15 cellular contexts compared by ENCODE assay signal in the genomic region with DNA sequence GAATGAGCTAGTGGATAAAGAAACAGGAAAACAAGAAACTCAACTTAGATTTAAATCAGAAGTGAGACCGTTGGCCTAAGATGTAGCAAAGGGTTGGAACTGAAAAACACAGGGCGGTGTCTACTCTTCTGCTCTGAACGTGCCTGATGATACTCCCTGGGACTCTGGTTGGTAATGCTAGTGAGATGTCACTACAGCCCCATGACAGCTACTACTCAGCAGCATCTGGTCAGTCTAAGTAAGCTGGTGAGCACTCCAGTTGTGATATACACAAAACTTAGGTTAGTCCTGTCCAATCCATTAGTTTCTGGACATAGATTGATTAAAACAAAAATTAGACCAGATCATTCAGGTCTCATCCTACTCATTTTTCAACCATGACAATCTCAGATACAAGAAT. TPM values are rescaled to one million over a fixed set of nuclear protein-coding genes. Genes with fewer than 3 reads are reported as not detected.
DNase-seq lines count a peak whose midpoint lies in the region; ATAC-seq and TF ChIP-seq lines count a peak whose summit lies in the region.
"Had no signal": no experiment of that assay in that cellular context is flagged by ENCODE, and none has a peak within 500 bp of the region (broad histone marks: within the 10 kb centered on the region; RNA-seq: fewer than 3 reads in every experiment).

No MANE protein-coding gene starts in this region.

- H3K27me3 ChIP-seq in left ventricle myocardium inferior (ENCODE audit: low read depth) (no peaks in the 10 kb centered on the region), PC-9 (ENCODE audit: insufficient read depth, low read depth) (no peaks in the 10 kb centered on the region), parathyroid adenoma (ENCODE audit: control insufficient read depth, insufficient read depth, low read length) (no peaks in the 10 kb centered on the region), MG63 (no peaks in the 10 kb centered on the region)

- no peaks in the 10 kb centered on the region for H3K9me2 ChIP-seq in PC-9 (ENCODE audit: insufficient read depth)

- H3K27ac ChIP-seq in left ventricle myocardium inferior (replicated peaks), result peak overlapping the region; percentile 34
- H3K27ac ChIP-seq in PC-9, result peak overlapping the region; percentile 60
- H3K27ac ChIP-seq in parathyroid adenoma, result no peak overlapping the region
- H3K27ac ChIP-seq: 22Rv1 had no signal

- H3K4me3 ChIP-seq in left ventricle myocardium inferior (no peak overlapping the region), PC-9 (no peak overlapping the region), parathyroid adenoma (ENCODE audit: low read depth, low read length) (no peak overlapping the region), MG63 (no peak overlapping the region)

- intact Hi-C loops in left ventricle myocardium inferior (cut with micrococcal nuclease), result no loop called here
- intact Hi-C loops in Right ventricle myocardium inferior (cut with DNase I), result no loop called here
- intact Hi-C loops in PC-9 (cut with micrococcal nuclease; ENCODE audit: unreplicated experiment), result no loop called here

- H3K4me2 ChIP-seq in PC-9 (peak overlapping the region; percentile 39), parathyroid adenoma (ENCODE audit: low read length) (no peak overlapping the region)

- H4K20me1 ChIP-seq in PC-9 (ENCODE audit: insufficient read depth), result no peaks in the 10 kb centered on the region

- BruUV-seq in PC-9 (replicated peaks; lab: Mats Ljungman, UMichigan), result no TSS peak

- CTCF ChIA-PET in PC-9 (lab: Charles Lee), result no interaction called here

- H3K9ac ChIP-seq in parathyroid adenoma, result no peak overlapping the region

- H3K4me1 ChIP-seq in left ventricle myocardium inferior (peaks cover 76% of the 10 kb centered on the region), PC-9 (replicated peaks; ENCODE audit: insufficient read depth) (peaks cover 35% of the 10 kb centered on the region), parathyroid adenoma (no peaks in the 10 kb centered on the region)

- H3K9me3 ChIP-seq in left ventricle myocardium inferior (replicated peaks), result no peaks in the 10 kb centered on the region
- H3K9me3 ChIP-seq in PC-9 (ENCODE audit: insufficient read depth, low read depth), result 0 out of 2 replicates have a peak, but pooled peaks cover 3% of the 10 kb centered on the region
- H3K9me3 ChIP-seq in parathyroid adenoma (ENCODE audit: control insufficient read depth, low read length), result no peaks in the 10 kb centered on the region
- no peaks in the 10 kb centered on the region for H3K9me3 ChIP-seq in MG63

- H3K79me2 ChIP-seq in PC-9 (ENCODE audit: low read depth), result no peaks in the 10 kb centered on the region
- H3K79me2 ChIP-seq in parathyroid adenoma, result no peaks in the 10 kb centered on the region

- POLR2A ChIA-PET in PC-9 (lab: Charles Lee; ENCODE audit: unreplicated experiment), result no interaction called here

- DNase-seq in left ventricle myocardium inferior, result no peak
- DNase-seq in Right ventricle myocardium inferior (ENCODE audit: missing footprints), result no peak
- no peak for DNase-seq in PC-9
- no peak for DNase-seq in amygdala (lab: John Stamatoyannopoulos, UW)
- no peak for DNase-seq in MG63
- DNase-seq: CD8-positive, alpha-beta T cell; COR-L47; DMS153; DMS79 treated with DMSO at 0.1 percent for 48 hours; EL; HCEC 1CT had no signal

- ATAC-seq in Right ventricle myocardium inferior (no peak), HG03439 (IDR thresholded peaks at IDR 0.05; ENCODE audit: unreplicated experiment) (no peak)
- ATAC-seq: CD8-positive, alpha-beta T cell had no signal

- H3K36me3 ChIP-seq in left ventricle myocardium inferior, result peaks cover 10% of the 10 kb centered on the region
- H3K36me3 ChIP-seq in PC-9 (ENCODE audit: low read depth), result no peaks in the 10 kb centered on the region
- H3K36me3 ChIP-seq in parathyroid adenoma (ENCODE audit: control insufficient read depth, insufficient read depth, low read length), result no peaks in the 10 kb centered on the region
- peaks cover 73% of the 10 kb centered on the region for H3K36me3 ChIP-seq in MG63

- H3F3A ChIP-seq in PC-9 (ENCODE audit: insufficient read depth, low read depth), result peaks cover 37% of the 10 kb centered on the region

- TF ChIP-seq CTCF in left ventricle myocardium inferior (IDR thresholded peaks at IDR 0.05; ENCODE audit: borderline replicate concordance), result no peak
- no peak for TF ChIP-seq CTCF in PC-9 (conservative IDR thresholded peaks at IDR 0.05)
- TF ChIP-seq CTCF in parathyroid adenoma (IDR thresholded peaks at IDR 0.05), result no peak

- H2AFZ ChIP-seq in PC-9, result no peak overlapping the region
- peak overlapping the region; percentile 14 for H2AFZ ChIP-seq in parathyroid adenoma

RNA-seq across cellular contexts. Expression of a gene that starts 15.4 kb away (rescaled TPM):
- total RNA-seq in left ventricle myocardium inferior, result 124 TPM
- 112 TPM for total RNA-seq in Right ventricle myocardium inferior
- total RNA-seq in PC-9 (2021), result 3.9 and 4.1 TPM in 2 replicates
- 28.9 and 31.3 TPM in 2 replicates for total RNA-seq in MG63 (2014; rRNA removed; shearing (Covaris generic); ENCODE audit: low replicate concordance)
- total RNA-seq: CD8-positive, alpha-beta T cell; H1 had no signal

RNA-seq across cellular contexts. Expression of a gene that starts 49.6 kb away (rescaled TPM):
- total RNA-seq in left ventricle myocardium inferior (31.9 TPM), Right ventricle myocardium inferior (25.5 TPM), PC-9 (2021) (115 and 116 TPM in 2 replicates)
- 129 and 171 TPM in 2 replicates for total RNA-seq in MG63 (2014; rRNA removed; shearing (Covaris generic); ENCODE audit: low replicate concordance)
